ENCODE assay signal across 19 cellular contexts in the genomic region with DNA sequence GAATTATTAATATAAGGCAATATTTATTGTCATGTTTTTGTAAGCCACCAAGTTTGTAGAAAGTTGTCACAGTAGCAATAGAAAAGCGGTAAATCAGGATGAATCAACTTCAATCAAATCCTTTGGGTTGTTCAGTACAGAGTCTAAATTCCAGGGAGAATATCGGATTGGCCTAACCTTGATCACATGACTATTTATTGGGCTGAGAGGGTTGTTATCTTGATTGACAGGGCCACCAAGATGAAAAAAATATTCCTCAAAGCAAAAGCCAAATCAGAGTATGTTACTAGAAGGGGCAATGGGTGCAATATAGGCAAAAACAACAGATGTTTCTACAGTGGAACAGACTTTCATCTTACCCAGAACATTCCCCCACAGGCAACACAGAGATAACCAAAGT.
DNase-seq lines count a peak whose midpoint lies in the region; ATAC-seq, FAIRE-seq and TF ChIP-seq lines count a peak whose summit lies in the region.
"Had no signal": no experiment of that assay in that cellular context is flagged by ENCODE, and none has a peak within 500 bp of the region (broad histone marks: within the 10 kb centered on the region; RNA-seq: fewer than 3 reads in every experiment).

No MANE protein-coding gene starts in this region.

- no peak for ATAC-seq in HCT116
- no peak for ATAC-seq in GM21529 (IDR thresholded peaks at IDR 0.05; ENCODE audit: unreplicated experiment)
- ATAC-seq in T-cell (replicated peaks in 1 of 4): no peak
- ATAC-seq: GM12878 had no signal

- H3K27me3 Mint-ChIP-seq in Caco-2 (ENCODE audit: insufficient read depth, unreplicated experiment) (no peaks in the 10 kb centered on the region), T-cell (peaks cover 11 to 15% of the 10 kb centered on the region in 2 donors)

- H4K20me1 ChIP-seq in HCT116 (ENCODE audit: insufficient read depth): no peaks in the 10 kb centered on the region
- no peaks in the 10 kb centered on the region for H4K20me1 ChIP-seq in PC-9 (ENCODE audit: insufficient read depth)
- H4K20me1 ChIP-seq: BLaER1 had no signal

- H3K9ac ChIP-seq in HCT116 (ENCODE audit: low read length): no peak overlapping the region
- H3K9ac ChIP-seq: BLaER1 had no signal

- TF ChIP-seq CTCF in Caco-2 (IDR thresholded peaks at IDR 0.05; ENCODE audit: insufficient read depth in 1 of 2, low read depth in 1 of 2, low read length in 1 of 2, severe bottlenecking in 1 of 2, unreplicated experiment in 1 of 2): no peak
- TF ChIP-seq CTCF in HCT116 (IDR thresholded peaks at IDR 0.05 in 2 of 3, conservative IDR thresholded peaks at IDR 0.05 in 1 of 3; ENCODE audit: borderline replicate concordance in 1 of 3, insufficient read depth in 1 of 3, low read depth in 2 of 3, low read length in 2 of 3): no peak
- TF ChIP-seq CTCF in PC-9 (conservative IDR thresholded peaks at IDR 0.05): no peak
- TF ChIP-seq CTCF in coronary artery (IDR thresholded peaks at IDR 0.05): no peak

- H3K79me2 ChIP-seq in HCT116 (ENCODE audit: insufficient read depth, low read length) (no peaks in the 10 kb centered on the region), PC-9 (ENCODE audit: low read depth) (no peaks in the 10 kb centered on the region)

- no peak overlapping the region for H3K27ac ChIP-seq in HCT116 (ENCODE audit: low read depth, low read length)
- peak overlapping the region; percentile 99 for H3K27ac ChIP-seq in PC-9
- no peak overlapping the region for H3K27ac ChIP-seq in small intestine (ENCODE audit: low read depth in 1 of 2, low read length in 1 of 2)
- no peak overlapping the region for H3K27ac ChIP-seq in coronary artery
- H3K27ac ChIP-seq: BLaER1 had no signal

- H3K9me3 ChIP-seq in Caco-2: no peaks in the 10 kb centered on the region; the same call in 1 of the 2 replicates
- H3K9me3 ChIP-seq in HCT116 (ENCODE audit: control insufficient read depth in 1 of 2, insufficient read depth in 1 of 2, low read depth in 1 of 2, low read length in 2 of 2): no peaks in the 10 kb centered on the region
- H3K9me3 ChIP-seq in PC-9 (ENCODE audit: insufficient read depth, low read depth): peaks cover 3% of the 10 kb centered on the region; the same call in 1 of the 2 replicates
- H3K9me3 ChIP-seq in small intestine (ENCODE audit: control insufficient read depth, low read depth): no peaks in the 10 kb centered on the region
- H3K9me3 ChIP-seq: BLaER1, HAP-1 had no signal

- CTCF ChIA-PET in Caco-2 (lab: Charles Lee) (no interaction called here), HCT116 (lab: Charles Lee) (no interaction called here), PC-9 (lab: Charles Lee) (interaction anchor here (1.2 kb wide), 1 partner anchor 10 kb away, joined by 3 read pairs; no protein-coding TSS in a partner anchor), T-cell (lab: Charles Lee) (no interaction called here)

- DNase-seq in Caco-2 (no peak), HCT116 (ENCODE audit: low read depth, low spot score) (no peak), PC-9 (no peak), small intestine (peak; percentile 19), DMS 273 treated with DMSO at 0.1 percent for 48 hours (lab: John Stamatoyannopoulos, UW) (no peak), coronary artery (ENCODE audit: low spot score) (no peak), T-cell (no peak)
- DNase-seq: CD4-positive, alpha-beta T cell; CD8-positive, alpha-beta memory T cell; DMS79; EL; GDM1; GOT3 had no signal

- POLR2A ChIA-PET in Caco-2 (lab: Charles Lee) (no interaction called here), HCT116 (lab: Charles Lee) (no interaction called here), PC-9 (lab: Charles Lee; ENCODE audit: unreplicated experiment) (no interaction called here), T-cell (lab: Charles Lee) (no interaction called here)

- H3K27me3 ChIP-seq in Caco-2 (replicated peaks; ENCODE audit: control insufficient read depth, insufficient read depth, low read length) (no peaks in the 10 kb centered on the region), HCT116 (ENCODE audit: insufficient read depth, low read length) (no peaks in the 10 kb centered on the region), PC-9 (ENCODE audit: insufficient read depth, low read depth) (no peaks in the 10 kb centered on the region), small intestine (ENCODE audit: control insufficient read depth in 2 of 2, insufficient read depth in 2 of 2, low read length in 2 of 2) (no peaks in the 10 kb centered on the region)
- H3K27me3 ChIP-seq: BLaER1 had no signal

- peak overlapping the region; percentile 81 for H3K4me2 ChIP-seq in HCT116 (ENCODE audit: low read length)
- H3K4me2 ChIP-seq in PC-9: peak overlapping the region; percentile 85; the same call in 1 of the 2 replicates
- H3K4me2 ChIP-seq: BLaER1 had no signal

- intact Hi-C loops in Caco-2 (cut with micrococcal nuclease; ENCODE audit: unreplicated experiment): loop anchor here (10.0 kb wide), 2 partner anchors 197 to 223 kb away; no protein-coding TSS in a partner anchor
- intact Hi-C loops in HCT116 (cut with micrococcal nuclease): no loop called here
- intact Hi-C loops in PC-9 (cut with micrococcal nuclease; ENCODE audit: unreplicated experiment): loop anchor here (5.0 to 10.0 kb wide), 3 partner anchors 216 to 717 kb away; no protein-coding TSS in a partner anchor

- WGBS in small intestine, 3 donors: 21 to 64% (median 43%) methylated on average over 2 of the region's 2 CpGs

- RAD21 ChIA-PET in HCT116 (lab: Charles Lee; ENCODE audit: low non-redundant PET in 1 of 2, low total read pairs in 2 of 2, uncharacterized antibody in 2 of 2, unreplicated experiment in 2 of 2): no interaction called here

- H3K4me3 ChIP-seq in Caco-2 (ENCODE audit: low read depth, low read length) (no peak overlapping the region), HCT116 (replicated peaks in 1 of 2; ENCODE audit: low read depth in 1 of 2, low read length in 2 of 2) (no peak overlapping the region), PC-9 (0 out of 2 replicates have a peak overlapping the region, but pooled peaks have one; percentile 49), small intestine (ENCODE audit: low read depth in 1 of 2, low read length in 2 of 2) (no peak overlapping the region), coronary artery (no peak overlapping the region)
- H3K4me3 ChIP-seq: BLaER1, GM12878, HAP-1 had no signal

- no peak overlapping the region for H3K4me3 Mint-ChIP-seq in Caco-2 (ENCODE audit: unreplicated experiment)
- H3K4me3 Mint-ChIP-seq in T-cell: no peak overlapping the region
- H3K4me3 Mint-ChIP-seq: B cell; CD14-positive monocyte; CD4-positive, alpha-beta T cell; CD8-positive, alpha-beta memory T cell had no signal

- no peak for FAIRE-seq in small intestine (lab: Jason Lieb, UNC)
- FAIRE-seq: GM12878 had no signal

- peaks cover 29% of the 10 kb centered on the region for H3K4me1 Mint-ChIP-seq in Caco-2 (ENCODE audit: low read depth, unreplicated experiment)
- no peaks in the 10 kb centered on the region for H3K4me1 Mint-ChIP-seq in T-cell
- H3K4me1 Mint-ChIP-seq: B cell; CD14-positive monocyte; CD8-positive, alpha-beta memory T cell had no signal

- H3K36me3 ChIP-seq in Caco-2 (ENCODE audit: control insufficient read depth, insufficient read depth, low read length): no peaks in the 10 kb centered on the region
- no peaks in the 10 kb centered on the region for H3K36me3 ChIP-seq in HCT116 (ENCODE audit: control insufficient read depth in 1 of 2, insufficient read depth in 2 of 2, low read length in 2 of 2)
- H3K36me3 ChIP-seq in PC-9 (ENCODE audit: low read depth): no peaks in the 10 kb centered on the region
- no peaks in the 10 kb centered on the region for H3K36me3 ChIP-seq in small intestine (ENCODE audit: control insufficient read depth in 2 of 2, insufficient read depth in 2 of 2, low read length in 2 of 2)
- H3K36me3 ChIP-seq: BLaER1, HAP-1 had no signal

- H3F3A ChIP-seq in PC-9 (ENCODE audit: insufficient read depth, low read depth): peaks cover 50% of the 10 kb centered on the region

- no peak for TF ChIP-seq RAD21 in HCT116 (IDR thresholded peaks at IDR 0.05; ENCODE audit: low read depth)

- H3K9me3 Mint-ChIP-seq in Caco-2 (ENCODE audit: unreplicated experiment): peaks cover 17% of the 10 kb centered on the region
- no peaks in the 10 kb centered on the region for H3K9me3 Mint-ChIP-seq in T-cell
- H3K9me3 Mint-ChIP-seq: CD14-positive monocyte; CD4-positive, alpha-beta T cell; CD8-positive, alpha-beta memory T cell had no signal

- no TSS peak for BruUV-seq in Caco-2 (replicated peaks; lab: Mats Ljungman, UMichigan)
- BruUV-seq in HCT116 (replicated peaks; lab: Mats Ljungman, UMichigan): no TSS peak
- no TSS peak for BruUV-seq in PC-9 (replicated peaks; lab: Mats Ljungman, UMichigan)

- H3K27ac Mint-ChIP-seq in Caco-2 (ENCODE audit: unreplicated experiment) (peak overlapping the region; percentile 95), T-cell (no peak overlapping the region)
- H3K27ac Mint-ChIP-seq: B cell; CD14-positive monocyte; CD4-positive, alpha-beta T cell; CD8-positive, alpha-beta memory T cell had no signal

- H3K4me1 ChIP-seq in Caco-2: peaks cover 49% of the 10 kb centered on the region
- peaks cover 26 to 53% of the 10 kb centered on the region in 2 experiments for H3K4me1 ChIP-seq in HCT116 (ENCODE audit: control insufficient read depth in 1 of 2, insufficient read depth in 2 of 2, low read length in 2 of 2)
- peaks cover 56% of the 10 kb centered on the region for H3K4me1 ChIP-seq in PC-9 (replicated peaks; ENCODE audit: insufficient read depth)
- no peaks in the 10 kb centered on the region for H3K4me1 ChIP-seq in small intestine (ENCODE audit: control insufficient read depth in 2 of 2, insufficient read depth in 1 of 2, low read depth in 1 of 2, low read length in 1 of 2)
- H3K4me1 ChIP-seq: BLaER1 had no signal

- no peaks in the 10 kb centered on the region for H3K36me3 Mint-ChIP-seq in Caco-2 (ENCODE audit: insufficient read depth, unreplicated experiment)
- no peaks in the 10 kb centered on the region for H3K36me3 Mint-ChIP-seq in T-cell
- H3K36me3 Mint-ChIP-seq: CD14-positive monocyte; CD8-positive, alpha-beta memory T cell had no signal

- peak overlapping the region; percentile 11 for H2AFZ ChIP-seq in HCT116 (ENCODE audit: low read depth, low read length, poor library complexity, severe bottlenecking)
- H2AFZ ChIP-seq in PC-9: 0 out of 2 replicates have a peak overlapping the region, but pooled peaks have one; percentile 4

- no peak for TF ChIP-seq POLR2A in HCT116 (IDR thresholded peaks at IDR 0.05; ENCODE audit: borderline replicate concordance, extremely low read depth, insufficient read depth, insufficient read length)

- H3K9me2 ChIP-seq in HCT116 (ENCODE audit: insufficient read depth) (no peaks in the 10 kb centered on the region), PC-9 (ENCODE audit: insufficient read depth) (no peaks in the 10 kb centered on the region)

TF ChIP-seq in HCT116, 20 proteins besides CTCF, POLR2A, EP300 and RAD21 (continues in another document):
- TF ChIP-seq YY1 (IDR thresholded peaks at IDR 0.05; ENCODE audit: extremely low read depth, insufficient replicate concordance, low read depth, low read length) (no peak), MAX (IDR thresholded peaks at IDR 0.05) (no peak), JUND (IDR thresholded peaks at IDR 0.05) (no peak), EZH2 (IDR thresholded peaks at IDR 0.05) (no peak)
